ENCODE assay signal across 1 cellular context in genomic region chr11:18081551-18081950, GRCh38.
A peak's percentile ranks its signal among the peaks of the same experiment; 100 is the strongest.
TF ChIP-seq lines count a peak whose summit lies in the region.

No MANE protein-coding gene starts in this region.

TF ChIP-seq in K562, 482 proteins besides CTCF, POLR2A, EP300 and RAD21:
- TF ChIP-seq NFIX (CRISPR knock-in tag; IDR thresholded peaks at IDR 0.05; ENCODE audit: low read depth) (0 out of 2 replicates have a peak, but pooled peaks have one; percentile 25), ZNF212 (CRISPR knock-in tag; IDR thresholded peaks at IDR 0.05) (no peak), ZNF324 (CRISPR knock-in tag; IDR thresholded peaks at IDR 0.05) (no peak), NFIC (IDR thresholded peaks at IDR 0.05) (peak; percentile 93), ZNF41 (CRISPR knock-in tag; conservative IDR thresholded peaks at IDR 0.05) (no peak), IRF1 (CRISPR knock-in tag; IDR thresholded peaks at IDR 0.05; ENCODE audit: borderline replicate concordance) (no peak), MED1 (CRISPR knock-in tag; IDR thresholded peaks at IDR 0.05; ENCODE audit: borderline replicate concordance) (no peak), ZNF583 (CRISPR knock-in tag; IDR thresholded peaks at IDR 0.05) (no peak)
